12 cellular contexts compared by ENCODE assay signal in the genomic region with DNA sequence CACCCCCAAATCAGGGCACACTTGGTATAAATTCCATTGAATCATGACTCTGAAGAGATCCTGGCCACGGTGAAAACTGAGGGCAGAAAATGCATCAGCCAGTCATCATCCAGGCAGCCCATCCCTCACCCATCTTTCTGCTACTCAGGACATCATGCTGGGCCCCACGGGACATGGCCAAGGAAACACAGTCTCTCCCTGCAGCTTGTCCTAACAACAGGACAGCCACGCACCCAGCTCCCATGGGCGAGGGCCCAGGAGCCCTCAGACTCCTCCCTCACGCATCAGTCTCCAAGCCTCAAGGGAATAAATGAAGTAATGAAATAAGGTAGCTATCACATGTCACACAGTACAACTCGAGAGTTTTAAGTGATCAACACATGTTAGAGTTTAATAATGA. TPM values are rescaled to one million over a fixed set of nuclear protein-coding genes. Genes with fewer than 3 reads are reported as not detected.
DNase-seq lines count a peak whose midpoint lies in the region; ATAC-seq, FAIRE-seq and TF ChIP-seq lines count a peak whose summit lies in the region.
"Had no signal": no experiment of that assay in that cellular context is flagged by ENCODE, and none has a peak within 500 bp of the region (broad histone marks: within the 10 kb centered on the region; RNA-seq: fewer than 3 reads in every experiment).

No MANE protein-coding gene starts in this region.

- no peak for DNase-seq in T-helper 2 cell treated with Interferon-gamma antibody and Interleukin-4, amounts not matched to agents 5 μg/mL and 100 μg/mL, for 36 hours (ENCODE audit: low spot score)
- DNase-seq in T-helper 2 cell (no peak), amygdala (lab: John Stamatoyannopoulos, UW) (no peak), GM12892 (ENCODE audit: insufficient read length) (no peak)
- no peak for DNase-seq in activated T-helper 2 cell treated with anti-CD3 and anti-CD28 coated beads, Interferon-gamma antibody, Interleukin-2, Interleukin-4, amounts not matched to agents 10 μg/mL and 5 μg/mL and 100 μg/mL, durations not matched to agents 14 hours and 24 hours and 36 hours (ENCODE audit: low spot score)
- no peak for DNase-seq in natural killer cell treated with Interleukin-12 subunit alpha and Interleukin-12 subunit beta and Interleukin-15 and Interleukin-18, amount 100 ng/mL, for 72 hours (ENCODE audit: low spot score)
- DNase-seq: IMR-90, NCI-H1417 had no signal

- peak overlapping the region; percentile 63 for H3K4me3 Mint-ChIP-seq in T-helper 2 cell treated with Interferon-gamma antibody and Interleukin-4, amounts not matched to agents 5 μg/mL and 100 μg/mL, for 36 hours
- peak overlapping the region; percentile 18 for H3K4me3 Mint-ChIP-seq in activated T-helper 2 cell treated with anti-CD3 and anti-CD28 coated beads, Interferon-gamma antibody, Interleukin-2, Interleukin-4, amounts not matched to agents 10 μg/mL and 5 μg/mL and 100 μg/mL, durations not matched to agents 14 hours and 24 hours and 36 hours (ENCODE audit: low read depth)
- peak overlapping the region; percentile 30 for H3K4me3 Mint-ChIP-seq in natural killer cell treated with Interleukin-12 subunit alpha and Interleukin-12 subunit beta and Interleukin-15 and Interleukin-18, amount 100 ng/mL, for 72 hours
- H3K4me3 Mint-ChIP-seq: dendritic cell treated with granulocyte-macrophage colony-stimulating factor and Interleukin-4, amounts not matched to agents 40 ng/mL and 50 ng/mL, for 4 days had no signal

- H3K27ac Mint-ChIP-seq in T-helper 2 cell treated with Interferon-gamma antibody and Interleukin-4, amounts not matched to agents 5 μg/mL and 100 μg/mL, for 36 hours = peak overlapping the region; percentile 85
- peak overlapping the region; percentile 18 for H3K27ac Mint-ChIP-seq in activated T-helper 2 cell treated with anti-CD3 and anti-CD28 coated beads, Interferon-gamma antibody, Interleukin-2, Interleukin-4, amounts not matched to agents 10 μg/mL and 5 μg/mL and 100 μg/mL, durations not matched to agents 14 hours and 24 hours and 36 hours
- peak overlapping the region in 1 of 2 donors; percentile 48 for H3K27ac Mint-ChIP-seq in natural killer cell treated with Interleukin-12 subunit alpha and Interleukin-12 subunit beta and Interleukin-15 and Interleukin-18, amount 100 ng/mL, for 72 hours
- H3K27ac Mint-ChIP-seq: dendritic cell treated with granulocyte-macrophage colony-stimulating factor and Interleukin-4, amounts not matched to agents 40 ng/mL and 50 ng/mL, for 4 days had no signal

- no peak for FAIRE-seq in GM12892 (lab: Jason Lieb, UNC)
- FAIRE-seq: urothelium cell line had no signal

- intact Hi-C loops in activated T-helper 2 cell treated with anti-CD3 and anti-CD28 coated beads, Interferon-gamma antibody, Interleukin-2, Interleukin-4, amounts not matched to agents 10 μg/mL and 5 μg/mL and 100 μg/mL, durations not matched to agents 14 hours and 24 hours and 36 hours (cut with micrococcal nuclease) = loop anchor here (5.0 kb wide), 1 partner anchor 67 kb away; no protein-coding TSS in a partner anchor

- no peaks in the 10 kb centered on the region for H3K9me3 Mint-ChIP-seq in T-helper 2 cell treated with Interferon-gamma antibody and Interleukin-4, amounts not matched to agents 5 μg/mL and 100 μg/mL, for 36 hours
- H3K9me3 Mint-ChIP-seq in activated T-helper 2 cell treated with anti-CD3 and anti-CD28 coated beads, Interferon-gamma antibody, Interleukin-2, Interleukin-4, amounts not matched to agents 10 μg/mL and 5 μg/mL and 100 μg/mL, durations not matched to agents 14 hours and 24 hours and 36 hours = no peaks in the 10 kb centered on the region
- H3K9me3 Mint-ChIP-seq in natural killer cell treated with Interleukin-12 subunit alpha and Interleukin-12 subunit beta and Interleukin-15 and Interleukin-18, amount 100 ng/mL, for 72 hours = no peaks in the 10 kb centered on the region
- H3K9me3 Mint-ChIP-seq: dendritic cell treated with granulocyte-macrophage colony-stimulating factor and Interleukin-4, amounts not matched to agents 40 ng/mL and 50 ng/mL, for 4 days had no signal

- peak; percentile 10 for ATAC-seq in GM19043 (IDR thresholded peaks at IDR 0.05; ENCODE audit: low read depth, unreplicated experiment)
- no peak for ATAC-seq in natural killer cell treated with Interleukin-12 subunit alpha and Interleukin-12 subunit beta and Interleukin-15 and Interleukin-18, amount 100 ng/mL, for 72 hours
- ATAC-seq in GM21390 (IDR thresholded peaks at IDR 0.05; ENCODE audit: unreplicated experiment) = no peak

- peaks cover 48% of the 10 kb centered on the region for H3K4me1 Mint-ChIP-seq in T-helper 2 cell treated with Interferon-gamma antibody and Interleukin-4, amounts not matched to agents 5 μg/mL and 100 μg/mL, for 36 hours (ENCODE audit: low read depth)
- peaks cover 46% of the 10 kb centered on the region for H3K4me1 Mint-ChIP-seq in activated T-helper 2 cell treated with anti-CD3 and anti-CD28 coated beads, Interferon-gamma antibody, Interleukin-2, Interleukin-4, amounts not matched to agents 10 μg/mL and 5 μg/mL and 100 μg/mL, durations not matched to agents 14 hours and 24 hours and 36 hours (ENCODE audit: low read depth)
- peaks cover 14 to 16% of the 10 kb centered on the region in 2 donors for H3K4me1 Mint-ChIP-seq in natural killer cell treated with Interleukin-12 subunit alpha and Interleukin-12 subunit beta and Interleukin-15 and Interleukin-18, amount 100 ng/mL, for 72 hours (ENCODE audit: low read depth in 2 of 2)

- no peak for TF ChIP-seq POLR2A in GM12892 (IDR thresholded peaks at IDR 0.05; ENCODE audit: low read depth, low read length)

- no peaks in the 10 kb centered on the region for H3K27me3 Mint-ChIP-seq in T-helper 2 cell treated with Interferon-gamma antibody and Interleukin-4, amounts not matched to agents 5 μg/mL and 100 μg/mL, for 36 hours (ENCODE audit: low read depth)
- no peaks in the 10 kb centered on the region for H3K27me3 Mint-ChIP-seq in activated T-helper 2 cell treated with anti-CD3 and anti-CD28 coated beads, Interferon-gamma antibody, Interleukin-2, Interleukin-4, amounts not matched to agents 10 μg/mL and 5 μg/mL and 100 μg/mL, durations not matched to agents 14 hours and 24 hours and 36 hours (ENCODE audit: low read depth)
- H3K27me3 Mint-ChIP-seq in natural killer cell treated with Interleukin-12 subunit alpha and Interleukin-12 subunit beta and Interleukin-15 and Interleukin-18, amount 100 ng/mL, for 72 hours = peaks cover 0 to 5% of the 10 kb centered on the region in 2 donors

- H3K36me3 Mint-ChIP-seq in T-helper 2 cell treated with Interferon-gamma antibody and Interleukin-4, amounts not matched to agents 5 μg/mL and 100 μg/mL, for 36 hours (ENCODE audit: low read depth) = peaks cover 18% of the 10 kb centered on the region
- H3K36me3 Mint-ChIP-seq in activated T-helper 2 cell treated with anti-CD3 and anti-CD28 coated beads, Interferon-gamma antibody, Interleukin-2, Interleukin-4, amounts not matched to agents 10 μg/mL and 5 μg/mL and 100 μg/mL, durations not matched to agents 14 hours and 24 hours and 36 hours (ENCODE audit: low read depth) = peaks cover 26% of the 10 kb centered on the region
- H3K36me3 Mint-ChIP-seq in natural killer cell treated with Interleukin-12 subunit alpha and Interleukin-12 subunit beta and Interleukin-15 and Interleukin-18, amount 100 ng/mL, for 72 hours = no peaks in the 10 kb centered on the region

RNA-seq across cellular contexts. Expression of a gene that starts 37.8 kb away (rescaled TPM):
- 68.8 and 80.3 TPM in 2 replicates for total RNA-seq in activated T-helper 2 cell treated with anti-CD3 and anti-CD28 coated beads, Interferon-gamma antibody, Interleukin-2, Interleukin-4, amounts not matched to agents 10 μg/mL and 5 μg/mL and 100 μg/mL, durations not matched to agents 14 hours and 24 hours and 36 hours
- total RNA-seq in natural killer cell treated with Interleukin-12 subunit alpha and Interleukin-12 subunit beta and Interleukin-15 and Interleukin-18, amount 100 ng/mL, for 72 hours = 10 to 100 TPM; 78.7 to 97.8 TPM
- polyA plus RNA-seq in GM12892 (2012; ENCODE audit: missing spikeins) = 18.7 TPM
